ENCODE assay signal across 31 cellular contexts in genomic region chr5:62002436-62002835, GRCh38.
"Had no signal": no experiment of that assay in that cellular context is flagged by ENCODE, and none has a peak within 500 bp of the region (broad histone marks: within the 10 kb centered on the region; RNA-seq: fewer than 3 reads in every experiment).

No MANE protein-coding gene starts in this region.

- H3K27ac Mint-ChIP-seq: activated CD4-positive, alpha-beta memory T cell treated with anti-CD3 and anti-CD28 coated beads for 36 hours; activated CD4-positive, alpha-beta T cell treated with anti-CD3 and anti-CD28 coated beads for 36 hours; activated CD4-positive, alpha-beta T cell treated with anti-CD3 and anti-CD28 coated beads, Interleukin-2, amount 10 ng/mL, durations not matched to agents 24 days and 14 days; activated CD8-positive, alpha-beta memory T cell treated with anti-CD3 and anti-CD28 coated beads, Interleukin-2, amount 10 ng/mL, durations not matched to agents 7 days and 5 days; activated CD8-positive, alpha-beta T cell treated with anti-CD3 and anti-CD28 coated beads, Interleukin-2, amount 10 ng/mL, durations not matched to agents 7 days and 5 days; activated naive CD4-positive, alpha-beta T cell treated with anti-CD3 and anti-CD28 coated beads, Interleukin-2, amount 10 ng/mL, durations not matched to agents 7 days and 5 days; activated naive CD4-positive, alpha-beta T cell treated with anti-CD3 and anti-CD28 coated beads, Interleukin-2, amount 50 U/mL, for 72 hours; activated naive CD8-positive, alpha-beta T cell treated with anti-CD3 and anti-CD28 coated beads, Interleukin-2, amount 10 ng/mL, durations not matched to agents 7 days and 5 days; brain; endodermal cell had no signal

- H3K4me3 Mint-ChIP-seq: activated CD4-positive, alpha-beta memory T cell treated with anti-CD3 and anti-CD28 coated beads for 36 hours; activated CD4-positive, alpha-beta T cell treated with anti-CD3 and anti-CD28 coated beads for 36 hours; activated CD4-positive, alpha-beta T cell treated with anti-CD3 and anti-CD28 coated beads, Interleukin-2, amount 10 ng/mL, durations not matched to agents 24 days and 14 days; activated CD8-positive, alpha-beta memory T cell treated with anti-CD3 and anti-CD28 coated beads, Interleukin-2, amount 10 ng/mL, durations not matched to agents 7 days and 5 days; activated CD8-positive, alpha-beta T cell treated with anti-CD3 and anti-CD28 coated beads, Interleukin-2, amount 10 ng/mL, durations not matched to agents 7 days and 5 days; activated naive CD4-positive, alpha-beta T cell treated with anti-CD3 and anti-CD28 coated beads, Interleukin-2, amount 10 ng/mL, durations not matched to agents 7 days and 5 days; activated naive CD8-positive, alpha-beta T cell treated with anti-CD3 and anti-CD28 coated beads, Interleukin-2, amount 10 ng/mL, durations not matched to agents 7 days and 5 days; brain; endodermal cell had no signal

- H3K9me3 ChIP-seq: ascending aorta, breast epithelium, colonic mucosa, esophagus muscularis mucosa, gastrocnemius medialis, heart left ventricle had no signal

- H3K4me3 ChIP-seq: ascending aorta, breast epithelium, cardiac muscle cell, colonic mucosa, esophagus muscularis mucosa, gastrocnemius medialis, heart left ventricle had no signal

- H3K4me1 Mint-ChIP-seq: activated CD4-positive, alpha-beta T cell treated with anti-CD3 and anti-CD28 coated beads for 36 hours; activated CD4-positive, alpha-beta T cell treated with anti-CD3 and anti-CD28 coated beads, Interleukin-2, amount 10 ng/mL, durations not matched to agents 24 days and 14 days; activated CD8-positive, alpha-beta memory T cell treated with anti-CD3 and anti-CD28 coated beads, Interleukin-2, amount 10 ng/mL, durations not matched to agents 7 days and 5 days; activated naive CD4-positive, alpha-beta T cell treated with anti-CD3 and anti-CD28 coated beads, Interleukin-2, amount 10 ng/mL, durations not matched to agents 7 days and 5 days; activated naive CD8-positive, alpha-beta T cell treated with anti-CD3 and anti-CD28 coated beads, Interleukin-2, amount 10 ng/mL, durations not matched to agents 7 days and 5 days; brain; endodermal cell had no signal

- DNase-seq: activated CD4-positive, alpha-beta memory T cell treated with anti-CD3 and anti-CD28 coated beads for 36 hours; activated CD4-positive, alpha-beta T cell treated with anti-CD3 and anti-CD28 coated beads for 36 hours; activated CD4-positive, alpha-beta T cell treated with anti-CD3 and anti-CD28 coated beads, Interleukin-2, amount 10 ng/mL, durations not matched to agents 24 days and 14 days; activated CD4-positive, CD25-positive, alpha-beta regulatory T cell; activated CD4-positive, CD25-positive, alpha-beta regulatory T cell treated with anti-CD3 and anti-CD28 coated beads, Interleukin-2, amount 50 U/mL, for 72 hours; activated CD8-positive, alpha-beta memory T cell treated with anti-CD3 and anti-CD28 coated beads, Interleukin-2, amount 10 ng/mL, durations not matched to agents 7 days and 5 days; activated CD8-positive, alpha-beta memory T cell treated with anti-CD3 and anti-CD28 coated beads, Interleukin-2, amount 50 U/mL, for 4 hours; activated CD8-positive, alpha-beta T cell treated with anti-CD3 and anti-CD28 coated beads, Interleukin-2, amount 10 ng/mL, durations not matched to agents 7 days and 5 days; activated gamma-delta T cell; activated naive CD4-positive, alpha-beta T cell; activated naive CD4-positive, alpha-beta T cell treated with anti-CD3 and anti-CD28 coated beads, Interleukin-2, amount 10 ng/mL, durations not matched to agents 7 days and 5 days; activated naive CD8-positive, alpha-beta T cell treated with anti-CD3 and anti-CD28 coated beads, Interleukin-2, amount 10 ng/mL, durations not matched to agents 7 days and 5 days; activated T-cell treated with anti-CD3 and anti-CD28 coated beads, Interleukin-2, amount 50 U/mL, for 1 hour; activated T-cell treated with anti-CD3 and anti-CD28 coated beads, Interleukin-2, amount 50 U/mL, for 48 hours; central memory CD4-positive, alpha-beta T cell; cerebellar nuclear complex; colonic mucosa; effector memory CD4-positive, alpha-beta T cell; endodermal cell; erythroblast; gastrocnemius medialis; glutamatergic neuron; heart left ventricle; T-helper 2 cell had no signal

- H3K9me3 Mint-ChIP-seq: activated CD4-positive, alpha-beta memory T cell treated with anti-CD3 and anti-CD28 coated beads for 36 hours; activated CD4-positive, alpha-beta T cell treated with anti-CD3 and anti-CD28 coated beads, Interleukin-2, amount 10 ng/mL, durations not matched to agents 24 days and 14 days; activated naive CD4-positive, alpha-beta T cell treated with anti-CD3 and anti-CD28 coated beads, Interleukin-2, amount 10 ng/mL, durations not matched to agents 7 days and 5 days; activated naive CD4-positive, alpha-beta T cell treated with anti-CD3 and anti-CD28 coated beads, Interleukin-2, amount 50 U/mL, for 72 hours; activated naive CD8-positive, alpha-beta T cell treated with anti-CD3 and anti-CD28 coated beads, Interleukin-2, amount 10 ng/mL, durations not matched to agents 7 days and 5 days; brain; endodermal cell had no signal

- H3K4me1 ChIP-seq: ascending aorta, breast epithelium, colonic mucosa, esophagus muscularis mucosa, gastrocnemius medialis, heart left ventricle had no signal

- H3K36me3 Mint-ChIP-seq: activated CD4-positive, alpha-beta memory T cell treated with anti-CD3 and anti-CD28 coated beads for 36 hours; activated CD8-positive, alpha-beta memory T cell treated with anti-CD3 and anti-CD28 coated beads, Interleukin-2, amount 10 ng/mL, durations not matched to agents 7 days and 5 days; activated naive CD4-positive, alpha-beta T cell treated with anti-CD3 and anti-CD28 coated beads, Interleukin-2, amount 10 ng/mL, durations not matched to agents 7 days and 5 days; activated naive CD4-positive, alpha-beta T cell treated with anti-CD3 and anti-CD28 coated beads, Interleukin-2, amount 50 U/mL, for 72 hours; activated naive CD8-positive, alpha-beta T cell treated with anti-CD3 and anti-CD28 coated beads, Interleukin-2, amount 10 ng/mL, durations not matched to agents 7 days and 5 days; brain had no signal

- H3K27ac ChIP-seq: ascending aorta, breast epithelium, cardiac muscle cell, colonic mucosa, esophagus muscularis mucosa, foreskin keratinocyte, gastrocnemius medialis, heart left ventricle had no signal

- H3K27me3 ChIP-seq: ascending aorta, breast epithelium, cardiac muscle cell, colonic mucosa, esophagus muscularis mucosa, foreskin keratinocyte, gastrocnemius medialis, heart left ventricle had no signal

- H3K27me3 Mint-ChIP-seq: activated CD4-positive, alpha-beta T cell treated with anti-CD3 and anti-CD28 coated beads, Interleukin-2, amount 10 ng/mL, durations not matched to agents 24 days and 14 days; activated CD8-positive, alpha-beta memory T cell treated with anti-CD3 and anti-CD28 coated beads, Interleukin-2, amount 10 ng/mL, durations not matched to agents 7 days and 5 days; activated naive CD4-positive, alpha-beta T cell treated with anti-CD3 and anti-CD28 coated beads, Interleukin-2, amount 10 ng/mL, durations not matched to agents 7 days and 5 days; brain had no signal

- H3K36me3 ChIP-seq: ascending aorta, breast epithelium, cardiac muscle cell, colonic mucosa, esophagus muscularis mucosa, gastrocnemius medialis, heart left ventricle had no signal
